Comparison of ENCODE assay signal across 8 cellular contexts in genomic region chr5:7745882-7746735, GRCh38.
DNase-seq lines count a peak whose midpoint lies in the region; ATAC-seq, FAIRE-seq and TF ChIP-seq lines count a peak whose summit lies in the region.

No MANE protein-coding gene starts in this region.

- peaks cover 8% of the 10 kb centered on the region for H3K27me3 Mint-ChIP-seq in activated T-cell treated with anti-CD3 and anti-CD28 coated beads, Interleukin-2, amount 50 U/mL, for 4 hours (ENCODE audit: low read depth)

- no peaks in the 10 kb centered on the region for H3K36me3 Mint-ChIP-seq in activated T-cell treated with anti-CD3 and anti-CD28 coated beads, Interleukin-2, amount 50 U/mL, for 4 hours (ENCODE audit: insufficient read depth)

- no peaks in the 10 kb centered on the region for H3K9me3 ChIP-seq in pancreas

- H3K27ac ChIP-seq in pancreas: no peak overlapping the region

- no peaks in the 10 kb centered on the region for H3K4me1 Mint-ChIP-seq in activated T-cell treated with anti-CD3 and anti-CD28 coated beads, Interleukin-2, amount 50 U/mL, for 4 hours (ENCODE audit: low read depth)

- peak; percentile 69 to 93 (median 87) for TF ChIP-seq CTCF in pancreas (IDR thresholded peaks at IDR 0.05)

- FAIRE-seq in pancreas (lab: Jason Lieb, UNC): no peak

- no peak overlapping the region for H3K4me3 ChIP-seq in pancreas

- H3K27me3 ChIP-seq in pancreas: peaks cover 0 to 6% (median 0%) of the 10 kb centered on the region in 4 donors

- DNase-seq in DMS53 (lab: John Stamatoyannopoulos, UW) (peak; percentile 86), HK-2 (ENCODE audit: unreplicated experiment) (peak; percentile 64), NCI-H69 (lab: John Stamatoyannopoulos, UW) (peak; percentile 74), globus pallidus (ENCODE audit: low spot score) (peak; percentile 60), pancreas (peak in 5 of 6 donors; percentile 44 to 84 (median 66)), foreskin melanocyte (no peak)
- peak; percentile 20 for DNase-seq in activated T-cell treated with anti-CD3 and anti-CD28 coated beads, Interleukin-2, amount 50 U/mL, for 4 hours

- H3K4me1 ChIP-seq in pancreas: no peaks in the 10 kb centered on the region

- H3K4me3 Mint-ChIP-seq in activated T-cell treated with anti-CD3 and anti-CD28 coated beads, Interleukin-2, amount 50 U/mL, for 4 hours: no peak overlapping the region

- no peak for ATAC-seq in activated T-cell treated with anti-CD3 and anti-CD28 coated beads, Interleukin-2, amount 50 U/mL, for 4 hours
- peak; percentile 31 to 83 (median 81) for ATAC-seq in pancreas
- ATAC-seq in HG03175 (IDR thresholded peaks at IDR 0.05; ENCODE audit: unreplicated experiment): no peak

- H3K9me3 Mint-ChIP-seq in activated T-cell treated with anti-CD3 and anti-CD28 coated beads, Interleukin-2, amount 50 U/mL, for 4 hours: no peaks in the 10 kb centered on the region

- WGBS in pancreas, 2 donors: 31 to 37% methylated on average over 14 of the region's 14 CpGs

- H3K36me3 ChIP-seq in pancreas: no peaks in the 10 kb centered on the region

- intact Hi-C loops in pancreas (cut with DNase I): loop anchor here in 1 of 3 donors (10.0 kb wide), 1 partner anchor 981 kb away; no protein-coding TSS in a partner anchor

Comparison
In these comparisons a context has a peak if more than half of its experiments do, and no peak if none do; other contexts are left out.
1. ATAC-seq: peak in pancreas (4 of 4); none in activated T-cell treated with anti-CD3 and anti-CD28 coated beads, Interleukin-2, amount 50 U/mL, for 4 hours (0 of 2) and HG03175 (single experiment).